In genomic region chr16:49369638-49370219, GRCh38 we compare ENCODE assay signal across 1 cellular context.
TF ChIP-seq lines count a peak whose summit lies in the region.

No MANE protein-coding gene starts in this region.

TF ChIP-seq in GM23338, 12 proteins besides CTCF, POLR2A, EP300 and RAD21 (continued from another document):
- TF ChIP-seq ETS1 (IDR thresholded peaks at IDR 0.05), result no peak
- TF ChIP-seq STAT1 (IDR thresholded peaks at IDR 0.05; ENCODE audit: unreplicated experiment), result no peak
- TF ChIP-seq ZNF331 (CRISPR knock-in tag; IDR thresholded peaks at IDR 0.05; ENCODE audit: low read depth), result no peak
- no peak for TF ChIP-seq ZNF462 (CRISPR knock-in tag; IDR thresholded peaks at IDR 0.05)
- TF ChIP-seq JUNB (IDR thresholded peaks at IDR 0.05; ENCODE audit: unreplicated experiment), result no peak
